ENCODE assay signal across 16 cellular contexts in genomic region chr2:100704156-100704555, GRCh38.
DNase-seq lines count a peak whose midpoint lies in the region; ATAC-seq and TF ChIP-seq lines count a peak whose summit lies in the region.
"Had no signal": no experiment of that assay in that cellular context is flagged by ENCODE, and none has a peak within 500 bp of the region (broad histone marks: within the 10 kb centered on the region; RNA-seq: fewer than 3 reads in every experiment).

No MANE protein-coding gene starts in this region.

- H3K27ac ChIP-seq in CD4-positive, alpha-beta T cell (ENCODE audit: low read depth, low read length), result no peak overlapping the region
- H3K27ac ChIP-seq in esophagus muscularis mucosa (replicated peaks in 1 of 4) (no peak overlapping the region), foreskin keratinocyte (no peak overlapping the region)
- H3K27ac ChIP-seq: C4-2B had no signal

- POLR2A ChIA-PET in CD4-positive, alpha-beta T cell (lab: Charles Lee), result no interaction called here

- H3K4me1 Mint-ChIP-seq in CD4-positive, alpha-beta T cell (ENCODE audit: low read depth), result peaks cover 40% of the 10 kb centered on the region
- H3K4me1 Mint-ChIP-seq in T-helper 17 cell, result peaks cover 21% of the 10 kb centered on the region
- H3K4me1 Mint-ChIP-seq in osteocyte (ENCODE audit: unreplicated experiment), result no peaks in the 10 kb centered on the region
- H3K4me1 Mint-ChIP-seq in activated T-cell treated with anti-CD3 and anti-CD28 coated beads, Interleukin-2, amount 50 U/mL, for 4 hours (ENCODE audit: low read depth), result peaks cover 15% of the 10 kb centered on the region

- CTCF ChIA-PET in CD4-positive, alpha-beta T cell (lab: Charles Lee), result no interaction called here

- no peaks in the 10 kb centered on the region for H3K27me3 Mint-ChIP-seq in CD4-positive, alpha-beta T cell
- H3K27me3 Mint-ChIP-seq in T-helper 17 cell, result no peaks in the 10 kb centered on the region
- peaks cover 39% of the 10 kb centered on the region for H3K27me3 Mint-ChIP-seq in osteocyte (ENCODE audit: unreplicated experiment)
- H3K27me3 Mint-ChIP-seq in activated T-cell treated with anti-CD3 and anti-CD28 coated beads, Interleukin-2, amount 50 U/mL, for 4 hours (ENCODE audit: low read depth), result peaks cover 4% of the 10 kb centered on the region

- no peak overlapping the region for H3K4me3 Mint-ChIP-seq in CD4-positive, alpha-beta T cell
- H3K4me3 Mint-ChIP-seq in T-helper 17 cell (no peak overlapping the region), osteocyte (ENCODE audit: unreplicated experiment) (no peak overlapping the region)
- no peak overlapping the region for H3K4me3 Mint-ChIP-seq in activated T-cell treated with anti-CD3 and anti-CD28 coated beads, Interleukin-2, amount 50 U/mL, for 4 hours
- H3K4me3 Mint-ChIP-seq: CD8-positive, alpha-beta T cell had no signal

- no peaks in the 10 kb centered on the region for H3K9me3 ChIP-seq in CD4-positive, alpha-beta T cell (ENCODE audit: control insufficient read depth, low read length)
- H3K9me3 ChIP-seq in T-helper 17 cell (ENCODE audit: control insufficient read depth, low read length, poor library complexity, severe bottlenecking) (no peaks in the 10 kb centered on the region), esophagus muscularis mucosa (no peaks in the 10 kb centered on the region)
- H3K9me3 ChIP-seq: BE2C, HAP-1 had no signal

- H3K4me3 ChIP-seq in esophagus muscularis mucosa, result no peak overlapping the region
- H3K4me3 ChIP-seq: HAP-1 had no signal

- no peaks in the 10 kb centered on the region for H3K36me3 ChIP-seq in esophagus muscularis mucosa
- H3K36me3 ChIP-seq: BE2C, HAP-1 had no signal

- no peaks in the 10 kb centered on the region for H3K9me3 Mint-ChIP-seq in CD4-positive, alpha-beta T cell
- H3K9me3 Mint-ChIP-seq in osteocyte (ENCODE audit: unreplicated experiment), result peaks cover 5% of the 10 kb centered on the region
- H3K9me3 Mint-ChIP-seq in activated T-cell treated with anti-CD3 and anti-CD28 coated beads, Interleukin-2, amount 50 U/mL, for 4 hours, result no peaks in the 10 kb centered on the region
- H3K9me3 Mint-ChIP-seq: CD8-positive, alpha-beta T cell had no signal

- no peak for TF ChIP-seq POLR2A in esophagus muscularis mucosa (IDR thresholded peaks at IDR 0.05; ENCODE audit: low read depth)

- no peak for TF ChIP-seq CTCF in CD4-positive, alpha-beta T cell (IDR thresholded peaks at IDR 0.05)
- no peak for TF ChIP-seq CTCF in esophagus muscularis mucosa (IDR thresholded peaks at IDR 0.05)
- TF ChIP-seq CTCF in osteocyte (IDR thresholded peaks at IDR 0.05), result no peak
- TF ChIP-seq CTCF in foreskin keratinocyte (conservative IDR thresholded peaks at IDR 0.05), result no peak

- ATAC-seq in CD4-positive, alpha-beta T cell (ENCODE audit: poor library complexity), result no peak
- ATAC-seq in T-helper 17 cell (no peak), foreskin keratinocyte (no peak), HG02938 (IDR thresholded peaks at IDR 0.05; ENCODE audit: unreplicated experiment) (no peak)
- no peak for ATAC-seq in activated T-cell treated with anti-CD3 and anti-CD28 coated beads, Interleukin-2, amount 50 U/mL, for 4 hours
- ATAC-seq: CD8-positive, alpha-beta T cell; HepG2 had no signal

- DNase-seq in CD4-positive, alpha-beta T cell, result no peak
- DNase-seq in T-helper 17 cell (no peak), esophagus muscularis mucosa (ENCODE audit: extremely low spot score) (peak; percentile 62), osteocyte (ENCODE audit: extremely low spot score, unreplicated experiment) (peak; percentile 48), NCI-H446 (lab: John Stamatoyannopoulos, UW) (no peak), foreskin keratinocyte (no peak)
- DNase-seq in activated T-cell treated with anti-CD3 and anti-CD28 coated beads, Interleukin-2, amount 50 U/mL, for 4 hours, result no peak
- DNase-seq: BE2C; CD8-positive, alpha-beta T cell; COR-L47; DND-41; GDM1 had no signal

- no peaks in the 10 kb centered on the region for H3K27me3 ChIP-seq in CD4-positive, alpha-beta T cell (ENCODE audit: control insufficient read depth, insufficient read depth, low read length)
- H3K27me3 ChIP-seq in esophagus muscularis mucosa, result no peaks in the 10 kb centered on the region
- H3K27me3 ChIP-seq in foreskin keratinocyte, result peaks cover 3% of the 10 kb centered on the region
- H3K27me3 ChIP-seq: BE2C had no signal

- H3K36me3 Mint-ChIP-seq in CD4-positive, alpha-beta T cell (ENCODE audit: low read depth), result no peaks in the 10 kb centered on the region
- H3K36me3 Mint-ChIP-seq in T-helper 17 cell (ENCODE audit: low read depth), result no peaks in the 10 kb centered on the region
- H3K36me3 Mint-ChIP-seq in osteocyte (ENCODE audit: unreplicated experiment), result no peaks in the 10 kb centered on the region
- H3K36me3 Mint-ChIP-seq in activated T-cell treated with anti-CD3 and anti-CD28 coated beads, Interleukin-2, amount 50 U/mL, for 4 hours (ENCODE audit: insufficient read depth), result no peaks in the 10 kb centered on the region
- H3K36me3 Mint-ChIP-seq: CD8-positive, alpha-beta T cell had no signal

- 89% methylated on average over 7 of the region's 7 CpGs for WGBS in esophagus muscularis mucosa

- TF ChIP-seq EP300 in esophagus muscularis mucosa (IDR thresholded peaks at IDR 0.05), result no peak

- intact Hi-C loops in CD4-positive, alpha-beta T cell (cut with DNase I, micrococcal nuclease), result no loop called here
- intact Hi-C loops in esophagus muscularis mucosa (cut with DNase I), result no loop called here

- H3K4me1 ChIP-seq in esophagus muscularis mucosa, result peaks cover 0 to 14% (median 12%) of the 10 kb centered on the region in 4 donors
- no peaks in the 10 kb centered on the region for H3K4me1 ChIP-seq in foreskin keratinocyte
- H3K4me1 ChIP-seq: BE2C, HAP-1 had no signal

- H3K27ac Mint-ChIP-seq in CD4-positive, alpha-beta T cell, result peak overlapping the region; percentile 36
- peak overlapping the region; percentile 17 for H3K27ac Mint-ChIP-seq in T-helper 17 cell
- no peak overlapping the region for H3K27ac Mint-ChIP-seq in osteocyte (ENCODE audit: unreplicated experiment)
- H3K27ac Mint-ChIP-seq: CD8-positive, alpha-beta T cell had no signal

Comparison
In these comparisons a context has a peak if more than half of its experiments do, and no peak if none do; other contexts are left out.
1. DNase-seq: peak in esophagus muscularis mucosa (single experiment) and osteocyte (single experiment); none in CD4-positive, alpha-beta T cell (0 of 10), T-helper 17 cell (0 of 3), NCI-H446 (0 of 2), foreskin keratinocyte (0 of 2) and activated T-cell treated with anti-CD3 and anti-CD28 coated beads, Interleukin-2, amount 50 U/mL, for 4 hours (single experiment).